Comparison of ENCODE assay signal across 19 cellular contexts in genomic region chr1:210746024-210746423, GRCh38.
DNase-seq lines count a peak whose midpoint lies in the region; ATAC-seq, FAIRE-seq and TF ChIP-seq lines count a peak whose summit lies in the region.
"Had no signal": no experiment of that assay in that cellular context is flagged by ENCODE, and none has a peak within 500 bp of the region (broad histone marks: within the 10 kb centered on the region; RNA-seq: fewer than 3 reads in every experiment).

No MANE protein-coding gene starts in this region.

- no peak for TF ChIP-seq POLR2A in A549 (IDR thresholded peaks at IDR 0.05; ENCODE audit: low read length)

- H3K9me3 Mint-ChIP-seq in stimulated activated naive B cell treated with anti-CD40 and anti-IgM and Interleukin-4, amounts not matched to agents 10 μg/mL and 1 μg/mL and 100 μg/mL, for 72 hours: no peaks in the 10 kb centered on the region
- H3K9me3 Mint-ChIP-seq: CD8-positive, alpha-beta memory T cell; HFFc6 had no signal

- H3K27me3 ChIP-seq in PC-3 (ENCODE audit: low read length): peaks cover 19% of the 10 kb centered on the region; the same call in 1 of the 2 replicates
- H3K27me3 ChIP-seq: BLaER1 had no signal

- intact Hi-C loops in PC-3 (cut with micrococcal nuclease): no loop called here

- H3K9me2 ChIP-seq in PC-3 (replicated peaks; ENCODE audit: low read length): no peaks in the 10 kb centered on the region

- no peaks in the 10 kb centered on the region for H3K79me2 ChIP-seq in PC-3 (ENCODE audit: low read length)

- peak in 1 of 2 experiments; percentile 4 for DNase-seq in A549 (ENCODE audit: low read depth in 1 of 2, low spot score in 1 of 2)
- DNase-seq in M059J (ENCODE audit: low read depth): peak; percentile 47
- peak; percentile 2 for DNase-seq in epithelial cell of esophagus (ENCODE audit: low read depth)
- peak; percentile 27 for DNase-seq in renal cortical epithelial cell (ENCODE audit: low read depth)
- no peak for DNase-seq in PC-3
- no peak for DNase-seq in stimulated activated naive B cell treated with anti-CD40 and anti-IgM and Interleukin-4, amounts not matched to agents 10 μg/mL and 1 μg/mL and 100 μg/mL, for 72 hours
- DNase-seq: AML-193; Caco-2; CD8-positive, alpha-beta memory T cell; DND-41; GDM1; HCEC 1CT; HFFc6 had no signal

- ATAC-seq in A549: peak; percentile 38 to 60; a peak in 3 of 6 replicates
- no peak for ATAC-seq in PC-3
- ATAC-seq in HG03175 (IDR thresholded peaks at IDR 0.05; ENCODE audit: unreplicated experiment): no peak
- ATAC-seq in stimulated activated naive B cell treated with anti-CD40 and anti-IgM and Interleukin-4, amounts not matched to agents 10 μg/mL and 1 μg/mL and 100 μg/mL, for 72 hours (replicated peaks): no peak

- no TSS peak for BruUV-seq in PC-3 (replicated peaks; lab: Mats Ljungman, UMichigan)

- no peaks in the 10 kb centered on the region for H4K20me1 ChIP-seq in PC-3 (ENCODE audit: low read length)
- H4K20me1 ChIP-seq: BLaER1 had no signal

- TF ChIP-seq CTCF in A549 (IDR thresholded peaks at IDR 0.05): no peak
- TF ChIP-seq CTCF in epithelial cell of esophagus (IDR thresholded peaks at IDR 0.05; ENCODE audit: insufficient read depth, low read depth, low read length, missing control alignments): no peak
- TF ChIP-seq CTCF in PC-3 (conservative IDR thresholded peaks at IDR 0.05; ENCODE audit: low read depth, low read length): no peak

- CTCF ChIA-PET in A549 (lab: Yijun Ruan, JAX): no interaction called here
- CTCF ChIA-PET in PC-3 (lab: Charles Lee): no interaction called here

- H3K4me1 Mint-ChIP-seq in stimulated activated naive B cell treated with anti-CD40 and anti-IgM and Interleukin-4, amounts not matched to agents 10 μg/mL and 1 μg/mL and 100 μg/mL, for 72 hours: no peaks in the 10 kb centered on the region
- H3K4me1 Mint-ChIP-seq: CD8-positive, alpha-beta memory T cell had no signal

- H3K9me3 ChIP-seq in A549: no peaks in the 10 kb centered on the region
- H3K9me3 ChIP-seq in PC-3 (ENCODE audit: low read length): no peaks in the 10 kb centered on the region
- H3K9me3 ChIP-seq: BLaER1, Caco-2 had no signal

- no peaks in the 10 kb centered on the region for H3F3A ChIP-seq in PC-3 (ENCODE audit: low read length, unreplicated experiment)

- no peaks in the 10 kb centered on the region for H3K36me3 ChIP-seq in PC-3 (ENCODE audit: low read depth, low read length)
- H3K36me3 ChIP-seq: BLaER1 had no signal

- TF ChIP-seq EP300 in A549 (IDR thresholded peaks at IDR 0.05): no peak

- H3K9ac ChIP-seq in PC-3 (ENCODE audit: low read length): no peak overlapping the region
- H3K9ac ChIP-seq: BLaER1 had no signal

- H3K27ac ChIP-seq in A549 (peak overlapping the region in 1 of 2 experiments; percentile 70; a peak in 3 of 6 replicates), PC-3 (ENCODE audit: low read length) (no peak overlapping the region)
- H3K27ac ChIP-seq: BLaER1, HL-60 had no signal

- H3K4me3 Mint-ChIP-seq in stimulated activated naive B cell treated with anti-CD40 and anti-IgM and Interleukin-4, amounts not matched to agents 10 μg/mL and 1 μg/mL and 100 μg/mL, for 72 hours: no peak overlapping the region
- H3K4me3 Mint-ChIP-seq: CD8-positive, alpha-beta memory T cell; HFFc6 had no signal

- no peak overlapping the region for H3K27ac Mint-ChIP-seq in stimulated activated naive B cell treated with anti-CD40 and anti-IgM and Interleukin-4, amounts not matched to agents 10 μg/mL and 1 μg/mL and 100 μg/mL, for 72 hours
- H3K27ac Mint-ChIP-seq: CD8-positive, alpha-beta memory T cell; HFFc6 had no signal

- no peaks in the 10 kb centered on the region for H3K36me3 Mint-ChIP-seq in stimulated activated naive B cell treated with anti-CD40 and anti-IgM and Interleukin-4, amounts not matched to agents 10 μg/mL and 1 μg/mL and 100 μg/mL, for 72 hours
- H3K36me3 Mint-ChIP-seq: CD8-positive, alpha-beta memory T cell had no signal

- no peak overlapping the region for H2AFZ ChIP-seq in PC-3 (ENCODE audit: low read length)

- no peak overlapping the region for H3K4me2 ChIP-seq in A549
- H3K4me2 ChIP-seq in PC-3 (ENCODE audit: low read length): no peak overlapping the region
- H3K4me2 ChIP-seq: BLaER1 had no signal

- H3K4me3 ChIP-seq in A549 (no peak overlapping the region), epithelial cell of esophagus (ENCODE audit: low read length) (no peak overlapping the region), PC-3 (ENCODE audit: low read length) (no peak overlapping the region)
- H3K4me3 ChIP-seq: BLaER1 had no signal

- H3K4me1 ChIP-seq in A549: peaks cover 14% of the 10 kb centered on the region; the same call in 2 of the 3 replicates
- H3K4me1 ChIP-seq in PC-3 (ENCODE audit: insufficient read depth, low read length): no peaks in the 10 kb centered on the region
- H3K4me1 ChIP-seq: BLaER1, Caco-2 had no signal

- no peak for TF ChIP-seq RAD21 in A549 (conservative IDR thresholded peaks at IDR 0.05 in 1 of 2, IDR thresholded peaks at IDR 0.05 in 1 of 2)

- no peak for FAIRE-seq in A549 (lab: Jason Lieb, UNC)
- FAIRE-seq: A204.1, GM12892, H1 had no signal

- POLR2A ChIA-PET in A549 (lab: Yijun Ruan, JAX) (no interaction called here), PC-3 (lab: Charles Lee; ENCODE audit: unreplicated experiment) (no interaction called here)

- peaks cover 4 to 7% of the 10 kb centered on the region in 2 donors for H3K27me3 Mint-ChIP-seq in stimulated activated naive B cell treated with anti-CD40 and anti-IgM and Interleukin-4, amounts not matched to agents 10 μg/mL and 1 μg/mL and 100 μg/mL, for 72 hours

TF ChIP-seq in A549, 52 proteins besides CTCF, POLR2A, EP300 and RAD21:
- TF ChIP-seq MAZ (IDR thresholded peaks at IDR 0.05; ENCODE audit: borderline replicate concordance, low read depth, low read length) (no peak), ZSCAN20 (CRISPR knock-in tag; IDR thresholded peaks at IDR 0.05) (no peak), NPAS2 (CRISPR knock-in tag; IDR thresholded peaks at IDR 0.05; ENCODE audit: borderline replicate concordance) (no peak), FOSB (CRISPR knock-in tag; IDR thresholded peaks at IDR 0.05) (no peak), RFX5 (IDR thresholded peaks at IDR 0.05) (no peak), CBX8 (IDR thresholded peaks at IDR 0.05) (no peak), GATA3 (IDR thresholded peaks at IDR 0.05; ENCODE audit: borderline replicate concordance) (no peak), E2F6 (IDR thresholded peaks at IDR 0.05; ENCODE audit: borderline replicate concordance, low read depth) (no peak), MAFK (IDR thresholded peaks at IDR 0.05; ENCODE audit: partially characterized antibody) (no peak), CHD4 (IDR thresholded peaks at IDR 0.05; ENCODE audit: borderline replicate concordance) (no peak), MYC (IDR thresholded peaks at IDR 0.05; ENCODE audit: borderline replicate concordance, low read length) (no peak)
TF ChIP-seq in A549: peak in this region for 0.

Comparison
In these comparisons a context has a peak if more than half of its experiments do, and no peak if none do; other contexts are left out.
1. ATAC-seq: peak in A549 (2 of 2); none in PC-3 (single experiment), HG03175 (single experiment) and stimulated activated naive B cell treated with anti-CD40 and anti-IgM and Interleukin-4, amounts not matched to agents 10 μg/mL and 1 μg/mL and 100 μg/mL, for 72 hours (0 of 2).
2. DNase-seq: peak in M059J (single experiment), epithelial cell of esophagus (single experiment) and renal cortical epithelial cell (single experiment); none in PC-3 (single experiment) and stimulated activated naive B cell treated with anti-CD40 and anti-IgM and Interleukin-4, amounts not matched to agents 10 μg/mL and 1 μg/mL and 100 μg/mL, for 72 hours (single experiment).